In genomic region chr19:57320180-57321084, GRCh38 we compare ENCODE assay signal across 8 cellular contexts. TPM values are rescaled to one million over a fixed set of nuclear protein-coding genes. Genes with fewer than 3 reads are reported as not detected.
DNase-seq lines count a peak whose midpoint lies in the region; ATAC-seq and TF ChIP-seq lines count a peak whose summit lies in the region.

TSS of gene ZNF543 (plus strand) at chr19:57320472. CDS start at chr19:57320854, 382 bp downstream.

- peaks cover 15% of the 10 kb centered on the region for H3K9me1 ChIP-seq in IMR-90 (ENCODE audit: insufficient read depth, low read length)

- peak within 1 kb of the TSS; percentile 93 for H3K4ac ChIP-seq in IMR-90 (ENCODE audit: low read depth, low read length)

- TF ChIP-seq CTCF in IMR-90 (conservative IDR thresholded peaks at IDR 0.05; ENCODE audit: low read depth, low read length) (no peak), epithelial cell of proximal tubule (conservative IDR thresholded peaks at IDR 0.05; ENCODE audit: low read depth, low read length) (peak; percentile 26), mucosa of descending colon (IDR thresholded peaks at IDR 0.05) (no peak)

- H3K4me3 ChIP-seq in IMR-90 (ENCODE audit: insufficient read depth, low read depth, low read length) (peak within 1 kb of the TSS; percentile 78), epithelial cell of proximal tubule (ENCODE audit: low read depth, low read length) (peak within 1 kb of the TSS; percentile 77), mucosa of descending colon (peak within 1 kb of the TSS; percentile 42)

- BruUV-seq in IMR-90 (replicated peaks; lab: Mats Ljungman, UMichigan), result no TSS peak

- peak within 1 kb of the TSS; percentile 95 for H2AK9ac ChIP-seq in IMR-90 (replicated peaks; ENCODE audit: low read depth, low read length, poor library complexity)

- TF ChIP-seq POLR2A in IMR-90 (IDR thresholded peaks at IDR 0.05; ENCODE audit: low read depth, low read length), result peak; percentile 74; the same call in 1 of the 2 replicates

- H3K9me3 ChIP-seq in IMR-90 (ENCODE audit: control insufficient read depth, insufficient read depth, low read length), result no peaks in the 10 kb centered on the region
- peaks cover 2% of the 10 kb centered on the region for H3K9me3 ChIP-seq in mucosa of descending colon

- peak within 1 kb of the TSS; percentile 95 for H3K9ac ChIP-seq in IMR-90 (ENCODE audit: low read depth, low read length)

- ATAC-seq in GM21529 (IDR thresholded peaks at IDR 0.05; ENCODE audit: unreplicated experiment) (peak; percentile 94), IMR-90 (ENCODE audit: low read depth) (peak; percentile 99), mucosa of descending colon (peak; percentile 100)

- TF ChIP-seq RAD21 in IMR-90 (IDR thresholded peaks at IDR 0.05; ENCODE audit: low read length), result peak; percentile 12; the same call in 1 of the 2 replicates

- 0 out of 2 replicates have a peak within 1 kb of the TSS, but pooled peaks have one; percentile 51 for H2BK120ac ChIP-seq in IMR-90 (ENCODE audit: low read depth, low read length)

- CTCF ChIA-PET in IMR-90 (lab: Yijun Ruan, JAX), result interaction anchor here (0.9 kb wide), 1 partner anchor 19 kb away, joined by 3 read pairs; no protein-coding TSS in a partner anchor

- dilution Hi-C loops in IMR-90 (cut with HindIII; ENCODE audit: low sequenced_read_pairs, unreplicated experiment), result no loop called here

- H2BK5ac ChIP-seq in IMR-90 (ENCODE audit: low read depth, low read length, poor library complexity, severe bottlenecking), result peak within 1 kb of the TSS; percentile 85

- H4K8ac ChIP-seq in IMR-90 (ENCODE audit: low read depth in 2 of 2, low read length in 2 of 2), result peak within 1 kb of the TSS; percentile 89 to 97

- H4K5ac ChIP-seq in IMR-90 (ENCODE audit: low read depth, low read length), result peak within 1 kb of the TSS; percentile 96

- H4K91ac ChIP-seq in IMR-90 (ENCODE audit: insufficient read depth, low read depth, low read length), result peak within 1 kb of the TSS; percentile 83; the same call in 1 of the 2 replicates

- peak within 1 kb of the TSS; percentile 48 for H3K23ac ChIP-seq in IMR-90 (ENCODE audit: low read depth, low read length)

- intact Hi-C loops in IMR-90 (cut with micrococcal nuclease) (loop anchor here (1.0 kb wide), 1 partner anchor 43 kb away; the partner anchor contains the start of genes TRAPPC2B and ZNF547), mucosa of descending colon (cut with DNase I, micrococcal nuclease) (no loop called here)

- H3K56ac ChIP-seq in IMR-90 (ENCODE audit: extremely low read depth, insufficient read depth, low read length), result peak within 1 kb of the TSS; percentile 76

- POLR2A ChIA-PET in IMR-90 (lab: Charles Lee; ENCODE audit: unreplicated experiment), result interaction anchor here (0.7 kb wide), 2 partner anchors 129 to 839 kb away, joined by 4 read pairs; partner anchors contain the start of gene ZNF264

- peaks cover 10% of the 10 kb centered on the region for H3K27me3 ChIP-seq in IMR-90 (ENCODE audit: control insufficient read depth, insufficient read depth, low read length)

- peak within 1 kb of the TSS; percentile 99 for H2AFZ ChIP-seq in IMR-90 (replicated peaks; ENCODE audit: low read length, poor library complexity)

- 2% methylated on average over 20 of the region's 71 CpGs; no CpG with 5 or more reads in 1 of the 2 experiments for WGBS in IMR-90 (ENCODE audit: extremely low coverage in 2 of 2, insufficient read length in 1 of 2), 2 experiments

- H3K4me2 ChIP-seq in IMR-90 (ENCODE audit: low read depth, low read length), result peak within 1 kb of the TSS; percentile 95

- H4K20me1 ChIP-seq in IMR-90 (ENCODE audit: insufficient read depth, low read length), result 0 out of 2 replicates have a peak, but pooled peaks cover 7% of the 10 kb centered on the region

- H3K14ac ChIP-seq in IMR-90 (replicated peaks; ENCODE audit: low read depth, low read length), result peak within 1 kb of the TSS; percentile 89

- H2BK15ac ChIP-seq in IMR-90 (ENCODE audit: low read depth, low read length), result no peak within 1 kb of the TSS

- H2AK5ac ChIP-seq in IMR-90 (ENCODE audit: low read depth, low read length), result peak within 1 kb of the TSS; percentile 87

- H3K36me3 ChIP-seq in IMR-90 (ENCODE audit: control insufficient read depth, insufficient read depth, low read length) (peaks cover 14% of the 10 kb centered on the region), mucosa of descending colon (ENCODE audit: low read depth) (no peaks in the 10 kb centered on the region)

- H3K4me1 ChIP-seq in IMR-90 (ENCODE audit: control insufficient read depth, insufficient read depth, low read length), result peaks cover 11% of the 10 kb centered on the region
- H3K4me1 ChIP-seq in mucosa of descending colon (ENCODE audit: low read depth), result peaks cover 11% of the 10 kb centered on the region

- H3K27ac ChIP-seq in IMR-90 (ENCODE audit: insufficient read depth, low read length), result peak within 1 kb of the TSS; percentile 87

- H2BK20ac ChIP-seq in IMR-90 (ENCODE audit: low read depth, low read length), result no peak within 1 kb of the TSS

- peak; percentile 89 for DNase-seq in DMS153 (lab: John Stamatoyannopoulos, UW)
- peak; percentile 95 for DNase-seq in IMR-90
- DNase-seq in OCI-M1 (lab: John Stamatoyannopoulos, UW), result peak; percentile 99
- peak; percentile 89 for DNase-seq in activated T-cell treated with anti-CD3 and anti-CD28 coated beads for 48 hours (ENCODE audit: low read depth)
- DNase-seq in epithelial cell of proximal tubule (ENCODE audit: low read depth), result peak; percentile 61
- peak; percentile 96 to 97 (median 97) for DNase-seq in mucosa of descending colon
- DNase-seq in stimulated activated CD8-positive, alpha-beta memory T cell treated with anti-CD3 and anti-CD28 coated beads, Interleukin-4, amount 100 ng/mL, for 1 hour (ENCODE audit: low read depth in 2 of 2, low spot score in 1 of 2), result peak; percentile 84 to 85

- in situ Hi-C loops in IMR-90 (cut with MboI; ENCODE audit: low sequenced_read_pairs), result no loop called here

- H3K79me1 ChIP-seq in IMR-90 (ENCODE audit: low read depth in 1 of 2, low read length in 2 of 2), result peaks cover 11 to 44% of the 10 kb centered on the region in 2 experiments

- peak within 1 kb of the TSS; percentile 70 for H3K18ac ChIP-seq in IMR-90 (ENCODE audit: low read depth, low read length)

TF ChIP-seq in IMR-90, 13 proteins besides CTCF, POLR2A, EP300 and RAD21:
- TF ChIP-seq NFE2L2 (IDR thresholded peaks at IDR 0.05; ENCODE audit: low read depth, low read length), result no peak
- TF ChIP-seq SMC3 (IDR thresholded peaks at IDR 0.05; ENCODE audit: low read depth, low read length), result no peak
- peak; percentile 53; the same call in 1 of the 2 replicates for TF ChIP-seq MAZ (IDR thresholded peaks at IDR 0.05; ENCODE audit: borderline replicate concordance, low read depth, low read length)
- no peak for TF ChIP-seq ELK1 (IDR thresholded peaks at IDR 0.05; ENCODE audit: borderline replicate concordance, low read depth, low read length)
- TF ChIP-seq MAFK (IDR thresholded peaks at IDR 0.05; ENCODE audit: low read depth, low read length), result no peak
- TF ChIP-seq BHLHE40 (IDR thresholded peaks at IDR 0.05; ENCODE audit: low read depth, low read length), result no peak
- peak; percentile 41; the same call in 1 of the 2 replicates for TF ChIP-seq MXI1 (IDR thresholded peaks at IDR 0.05; ENCODE audit: borderline replicate concordance, low read depth, low read length)
- TF ChIP-seq CHD1 (IDR thresholded peaks at IDR 0.05; ENCODE audit: low read depth, low read length), result no peak
- no peak for TF ChIP-seq CEBPB (IDR thresholded peaks at IDR 0.05; ENCODE audit: low read depth, low read length)
- TF ChIP-seq FOS (IDR thresholded peaks at IDR 0.05; ENCODE audit: low read depth, low read length), result no peak
- no peak for TF ChIP-seq RCOR1 (IDR thresholded peaks at IDR 0.05; ENCODE audit: insufficient replicate concordance, low read length)
- TF ChIP-seq RFX5 (IDR thresholded peaks at IDR 0.05; ENCODE audit: low read depth, low read length), result no peak
- TF ChIP-seq USF2 (IDR thresholded peaks at IDR 0.05; ENCODE audit: low read depth, low read length), result no peak

RNA-seq across cellular contexts. Expression of gene ZNF543, which starts in this region (rescaled TPM):
- 8.3 and 9.0 TPM in 2 replicates for total RNA-seq in IMR-90 (2012; rRNA removed)
- 0.92 and 1.8 TPM in 2 replicates for polyA plus RNA-seq in IMR-90 (2012; rRNA removed)
- 0.51 and 0.57 TPM in 2 replicates for polyA plus RNA-seq in IMR-90 (2012; cell fraction: cytosol; rRNA removed)
- polyA plus RNA-seq in IMR-90 (2012; cell fraction: nucleus; rRNA removed; ENCODE audit: low replicate concordance), result 0.27 and 0.71 TPM in 2 replicates
- 4.2 and 5.7 TPM in 2 replicates for total RNA-seq in epithelial cell of proximal tubule
- total RNA-seq in mucosa of descending colon, result 1 to 10 TPM; 2.5 to 9.4 (median 3.6) TPM

Comparison
In these comparisons a context has a peak if more than half of its experiments do, and no peak if none do; other contexts are left out.
1. Peak in every context shown above with its lines: DNase-seq, ATAC-seq, H3K4me3 ChIP-seq and H3K27ac ChIP-seq.